In genomic region chr2:55861733-55862132, GRCh38 we compare ENCODE assay signal across 16 cellular contexts.
DNase-seq lines count a peak whose midpoint lies in the region; ATAC-seq lines count a peak whose summit lies in the region.
"Had no signal": no experiment of that assay in that cellular context is flagged by ENCODE, and none has a peak within 500 bp of the region (broad histone marks: within the 10 kb centered on the region; RNA-seq: fewer than 3 reads in every experiment).

No MANE protein-coding gene starts in this region.

- H3K36me3 ChIP-seq in BLaER1, result no peaks in the 10 kb centered on the region
- no peaks in the 10 kb centered on the region for H3K36me3 ChIP-seq in skeletal muscle satellite cell (ENCODE audit: insufficient read depth, low read length)

- H4K20me1 ChIP-seq in BLaER1, result no peaks in the 10 kb centered on the region

- DNase-seq in amniotic epithelial cell (ENCODE audit: low read depth) (peak; percentile 28), left cardiac atrium (peak; percentile 33), NCI-H2107 (lab: John Stamatoyannopoulos, UW) (no peak), GOT3 (lab: John Stamatoyannopoulos, UW) (no peak)
- DNase-seq in stimulated activated CD4-positive, alpha-beta T cell treated with anti-CD3 and anti-CD28 coated beads, Interleukin-4, amount 100 ng/mL, for 4 hours, result no peak
- DNase-seq: activated CD8-positive, alpha-beta T cell treated with anti-CD3 and anti-CD28 coated beads, Interleukin-2, amount 10 ng/mL, durations not matched to agents 7 days and 5 days; activated naive CD4-positive, alpha-beta T cell treated with Interleukin-2 at 50 U/mL for 16 hours; DMS53; naive B cell; NCI-H1417; NCI-H82; retina; SHP77 had no signal

- H3K9ac ChIP-seq in BLaER1, result no peak overlapping the region
- H3K9ac ChIP-seq in skeletal muscle satellite cell (ENCODE audit: low read depth, low read length), result peak overlapping the region; percentile 77

- H3K27me3 ChIP-seq in BLaER1 (no peaks in the 10 kb centered on the region), skeletal muscle satellite cell (ENCODE audit: control insufficient read depth, insufficient read depth, low read length) (no peaks in the 10 kb centered on the region)

- peaks cover 3% of the 10 kb centered on the region; the same call in 1 of the 2 replicates for H3K9me3 ChIP-seq in BLaER1
- no peaks in the 10 kb centered on the region for H3K9me3 ChIP-seq in skeletal muscle satellite cell (replicated peaks; ENCODE audit: low read length)

- no peak overlapping the region for H3K4me3 ChIP-seq in BLaER1
- peak overlapping the region; percentile 24 for H3K4me3 ChIP-seq in skeletal muscle satellite cell (ENCODE audit: low read length)

- intact Hi-C loops in left cardiac atrium (cut with DNase I), result no loop called here

- ATAC-seq in left cardiac atrium (peak; percentile 7 to 13), HG02610 (IDR thresholded peaks at IDR 0.05; ENCODE audit: unreplicated experiment) (no peak)
- ATAC-seq: activated CD8-positive, alpha-beta T cell treated with anti-CD3 and anti-CD28 coated beads, Interleukin-2, amount 10 ng/mL, durations not matched to agents 7 days and 5 days had no signal

- peak overlapping the region; percentile 69 for H3K27ac ChIP-seq in BLaER1

- peak overlapping the region; percentile 60 for H3K4me2 ChIP-seq in BLaER1
- peak overlapping the region; percentile 39 for H3K4me2 ChIP-seq in skeletal muscle satellite cell (ENCODE audit: low read length)

- H3K4me1 ChIP-seq in BLaER1 (peaks cover 82% of the 10 kb centered on the region), skeletal muscle satellite cell (ENCODE audit: control insufficient read depth, insufficient read depth, low read length) (peaks cover 36% of the 10 kb centered on the region)

Comparison
In these comparisons a context has a peak if more than half of its experiments do, and no peak if none do; other contexts are left out.
1. DNase-seq: peak in amniotic epithelial cell (single experiment) and left cardiac atrium (single experiment); none in NCI-H2107 (single experiment), stimulated activated CD4-positive, alpha-beta T cell treated with anti-CD3 and anti-CD28 coated beads, Interleukin-4, amount 100 ng/mL, for 4 hours (0 of 2) and GOT3 (single experiment).